ENCODE assay signal across 25 cellular contexts in the genomic region with DNA sequence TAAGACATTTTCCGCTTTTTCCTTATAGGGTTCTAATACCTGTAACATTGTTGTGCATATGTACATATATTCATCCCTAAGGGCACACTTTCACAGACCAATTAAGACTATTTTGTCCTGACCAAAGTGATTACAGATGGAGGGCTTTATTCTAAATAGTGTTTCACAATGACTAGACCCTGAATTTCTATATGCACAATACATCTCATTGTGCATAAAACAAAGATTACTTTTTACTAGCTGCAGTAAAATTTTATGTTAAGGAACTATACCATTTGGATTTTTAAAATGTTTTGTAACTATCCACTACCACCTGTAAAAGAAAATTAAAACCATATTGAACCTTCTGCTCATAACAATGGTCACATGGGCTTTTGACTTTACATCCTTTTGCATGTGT.
DNase-seq lines count a peak whose midpoint lies in the region; ATAC-seq, FAIRE-seq and TF ChIP-seq lines count a peak whose summit lies in the region.
"Had no signal": no experiment of that assay in that cellular context is flagged by ENCODE, and none has a peak within 500 bp of the region (broad histone marks: within the 10 kb centered on the region; RNA-seq: fewer than 3 reads in every experiment).

No MANE protein-coding gene starts in this region.

- intact Hi-C loops in GM12878 (cut with micrococcal nuclease; ENCODE audit: unreplicated experiment) = no loop called here

- H3K4me2 ChIP-seq in GM12878 (ENCODE audit: control insufficient read depth, insufficient read depth) = no peak overlapping the region
- H3K4me2 ChIP-seq: BLaER1 had no signal

- POLR2A ChIA-PET in GM12878 (lab: Charles Lee) = no interaction called here

- CTCF ChIA-PET in GM12878 (lab: Yijun Ruan, JAX) = interaction anchor here (1.6 kb wide), 1 partner anchor 10 kb away, joined by 4 read pairs; no protein-coding TSS in a partner anchor

- H3K4me1 ChIP-seq in HAP-1 (peaks cover 17% of the 10 kb centered on the region), GM12878 (ENCODE audit: control insufficient read depth, insufficient read depth, low read length) (peaks cover 8% of the 10 kb centered on the region)
- H3K4me1 ChIP-seq: BE2C, BLaER1 had no signal

- TF ChIP-seq RAD21 in GM12878 (IDR thresholded peaks at IDR 0.05; ENCODE audit: insufficient read depth, low read depth, low read length) = no peak

- H3K9me3 ChIP-seq in HAP-1 (no peaks in the 10 kb centered on the region), GM12878 (replicated peaks; ENCODE audit: control insufficient read depth, insufficient read depth, low read length) (no peaks in the 10 kb centered on the region; the same call in 2 of the 3 replicates)
- H3K9me3 ChIP-seq: BE2C, BLaER1 had no signal

- WGBS in GM12878 (ENCODE audit: insufficient coverage, insufficient replicate concordance, low lambda C conversion rate, missing lambda C conversion rate) = 100% methylated on average over 1 of the region's 1 CpG

- FAIRE-seq in GM12878 (lab: Jason Lieb, UNC) = no peak
- FAIRE-seq: G401.6, GM12892, GM19239 had no signal

- no peak overlapping the region for H2AFZ ChIP-seq in GM12878 (ENCODE audit: control insufficient read depth, low read depth, low read length)

- ATAC-seq in GM12878 (peak; percentile 48; the same call in 2 of the 3 replicates), HG03175 (IDR thresholded peaks at IDR 0.05; ENCODE audit: unreplicated experiment) (no peak)

- H4K20me1 ChIP-seq in GM12878 (ENCODE audit: control insufficient read depth, insufficient read depth) = no peaks in the 10 kb centered on the region
- H4K20me1 ChIP-seq: BLaER1 had no signal

- SMC1A ChIA-PET in GM12878 (lab: Charles Lee; ENCODE audit: uncharacterized antibody, unreplicated experiment) = interaction anchor here (1.4 to 1.8 kb wide), 2 partner anchors 11 to 54 kb away, joined by 3 read pairs; no protein-coding TSS in a partner anchor

- TF ChIP-seq CTCF in GM12878 (IDR thresholded peaks at IDR 0.05 in 2 of 3, conservative IDR thresholded peaks at IDR 0.05 in 1 of 3; ENCODE audit: control insufficient read depth in 2 of 3, extremely low read depth in 1 of 3, insufficient read depth in 1 of 3, low read depth in 3 of 3, low read length in 3 of 3) (no peak), GM20000 (IDR thresholded peaks at IDR 0.05; ENCODE audit: extremely low read depth, missing control alignments) (no peak)

- no peak overlapping the region for H3K4me3 ChIP-seq in HAP-1
- H3K4me3 ChIP-seq in GM12878 = no peak overlapping the region
- H3K4me3 ChIP-seq: BLaER1 had no signal

- TF ChIP-seq POLR2A in GM12878 (IDR thresholded peaks at IDR 0.05; ENCODE audit: low read depth, low read length) = no peak

- peak; percentile 52 to 93 for DNase-seq in HAP-1 (ENCODE audit: low spot score in 2 of 2)
- peak; percentile 25 to 57 for DNase-seq in NCI-H1930 (lab: John Stamatoyannopoulos, UW)
- no peak for DNase-seq in GM12878 (ENCODE audit: low read depth, low spot score)
- DNase-seq in NCI-H748 treated with DMSO at 0.1 percent for 48 hours (lab: John Stamatoyannopoulos, UW) = no peak
- DNase-seq in effector CD8-positive, alpha-beta T cell (lab: John Stamatoyannopoulos, UW) = no peak
- no peak for DNase-seq in GM20000 (ENCODE audit: low spot score)
- DNase-seq: 8988T; ACHN; BE2C; C1 segment of cervical spinal cord; CD4-positive, alpha-beta memory T cell; CD4-positive, CD25-positive, alpha-beta regulatory T cell; CD8-positive, alpha-beta memory T cell; COR-L47; DMS 273 treated with DMSO at 0.1 percent for 48 hours; DMS153; DMS53; DMS79; DND-41; GF-D8 had no signal

- H3K9ac ChIP-seq in GM12878 (ENCODE audit: control insufficient read depth, insufficient read depth, low read length) = no peak overlapping the region
- H3K9ac ChIP-seq: BLaER1 had no signal

- in situ Hi-C loops in HAP-1 (cut with MboI; ENCODE audit: low sequenced_read_pairs) = no loop called here
- in situ Hi-C loops in GM12878 (cut with MboI) = no loop called here

- no peak overlapping the region for H3K27ac ChIP-seq in GM12878 (ENCODE audit: control insufficient read depth, insufficient read depth)
- H3K27ac ChIP-seq: BLaER1 had no signal

- BruUV-seq in GM12878 (replicated peaks; lab: Mats Ljungman, UMichigan) = no TSS peak

- no peaks in the 10 kb centered on the region for H3K36me3 ChIP-seq in HAP-1 (replicated peaks)
- no peaks in the 10 kb centered on the region for H3K36me3 ChIP-seq in GM12878 (ENCODE audit: control insufficient read depth in 2 of 2, insufficient read depth in 2 of 2, low read length in 1 of 2)
- H3K36me3 ChIP-seq: BE2C, BLaER1 had no signal

- no peak for TF ChIP-seq EP300 in GM12878 (IDR thresholded peaks at IDR 0.05; ENCODE audit: borderline replicate concordance in 1 of 2, control insufficient read depth in 1 of 2, low read depth in 2 of 2, low read length in 2 of 2)

- no peaks in the 10 kb centered on the region for H3K79me2 ChIP-seq in GM12878 (ENCODE audit: control insufficient read depth, insufficient read depth, low read length)

- RAD21 ChIA-PET in GM12878 (lab: Charles Lee; ENCODE audit: unreplicated experiment) = no interaction called here

- H3K27me3 ChIP-seq in HAP-1 (ENCODE audit: low read depth) (no peaks in the 10 kb centered on the region), GM12878 (replicated peaks in 1 of 2; ENCODE audit: control insufficient read depth in 2 of 2, insufficient read depth in 2 of 2, low read length in 1 of 2) (peaks cover 0 to 4% of the 10 kb centered on the region in 2 experiments; a peak in 2 of 4 replicates)
- H3K27me3 ChIP-seq: BE2C, BLaER1 had no signal

TF ChIP-seq in GM12878, 131 proteins besides CTCF, POLR2A, EP300 and RAD21:
- no peak for TF ChIP-seq BHLHE40 (IDR thresholded peaks at IDR 0.05; ENCODE audit: borderline replicate concordance in 1 of 2, low read depth in 2 of 2, low read length in 1 of 2)
- no peak for TF ChIP-seq RB1 (IDR thresholded peaks at IDR 0.05; ENCODE audit: borderline replicate concordance)
- no peak for TF ChIP-seq MYC (IDR thresholded peaks at IDR 0.05; ENCODE audit: insufficient read depth, insufficient read length, insufficient replicate concordance, low read length, severe bottlenecking)
- peak; percentile 67 for TF ChIP-seq MTA2 (IDR thresholded peaks at IDR 0.05; ENCODE audit: low read depth)
- no peak for TF ChIP-seq USF2 (IDR thresholded peaks at IDR 0.05; ENCODE audit: borderline replicate concordance, low read depth, low read length)
- TF ChIP-seq ZSCAN29 (IDR thresholded peaks at IDR 0.05) = no peak
- TF ChIP-seq, protein P1, sequence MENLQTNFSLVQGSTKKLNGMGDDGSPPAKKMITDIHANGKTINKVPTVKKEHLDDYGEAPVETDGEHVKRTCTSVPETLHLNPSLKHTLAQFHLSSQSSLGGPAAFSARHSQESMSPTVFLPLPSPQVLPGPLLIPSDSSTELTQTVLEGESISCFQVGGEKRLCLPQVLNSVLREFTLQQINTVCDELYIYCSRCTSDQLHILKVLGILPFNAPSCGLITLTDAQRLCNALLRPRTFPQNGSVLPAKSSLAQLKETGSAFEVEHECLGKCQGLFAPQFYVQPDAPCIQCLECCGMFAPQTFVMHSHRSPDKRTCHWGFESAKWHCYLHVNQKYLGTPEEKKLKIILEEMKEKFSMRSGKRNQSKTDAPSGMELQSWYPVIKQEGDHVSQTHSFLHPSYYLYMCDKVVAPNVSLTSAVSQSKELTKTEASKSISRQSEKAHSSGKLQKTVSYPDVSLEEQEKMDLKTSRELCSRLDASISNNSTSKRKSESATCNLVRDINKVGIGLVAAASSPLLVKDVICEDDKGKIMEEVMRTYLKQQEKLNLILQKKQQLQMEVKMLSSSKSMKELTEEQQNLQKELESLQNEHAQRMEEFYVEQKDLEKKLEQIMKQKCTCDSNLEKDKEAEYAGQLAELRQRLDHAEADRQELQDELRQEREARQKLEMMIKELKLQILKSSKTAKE (IDR thresholded peaks at IDR 0.05; ENCODE audit: low read depth, poor library complexity, severe bottlenecking) = no peak
- TF ChIP-seq IKZF2 (IDR thresholded peaks at IDR 0.05) = 0 out of 4 replicates have a peak, but pooled peaks of 1 of the 2 experiments have one; percentile 14

Comparison
In these comparisons a context has a peak if more than half of its experiments do, and no peak if none do; other contexts are left out.
1. DNase-seq: peak in HAP-1 (2 of 2) and NCI-H1930 (2 of 2); none in GM12878 (single experiment), NCI-H748 treated with DMSO at 0.1 percent for 48 hours (single experiment), effector CD8-positive, alpha-beta T cell (single experiment) and GM20000 (single experiment).